8 cellular contexts compared by ENCODE assay signal in genomic region chr11:115501895-115502589, GRCh38. TPM values are rescaled to one million over a fixed set of nuclear protein-coding genes. Genes with fewer than 3 reads are reported as not detected.
A peak's percentile ranks its signal among the peaks of the same experiment; 100 is the strongest.
DNase-seq lines count a peak whose midpoint lies in the region; ATAC-seq lines count a peak whose summit lies in the region.

No MANE protein-coding gene starts in this region.

- ATAC-seq in GM18907 (IDR thresholded peaks at IDR 0.05; ENCODE audit: unreplicated experiment) = no peak

- H3K9me3 ChIP-seq in stomach smooth muscle (ENCODE audit: control insufficient read depth in 2 of 2, low read length in 2 of 2) (no peaks in the 10 kb centered on the region), SJCRH30 (replicated peaks) (no peaks in the 10 kb centered on the region)

- DNase-seq in activated naive CD4-positive, alpha-beta T cell treated with Interleukin-2 at 50 U/mL for 16 hours = peak; percentile 8
- DNase-seq in activated naive CD4-positive, alpha-beta T cell treated with anti-CD3 and anti-CD28 coated beads, Interleukin-2, amount 50 U/mL, for 16 hours = no peak
- DNase-seq in NCI-H748 (lab: John Stamatoyannopoulos, UW; ENCODE audit: unreplicated experiment) (peak; percentile 79), hippocampal formation (lab: John Stamatoyannopoulos, UW) (peak; percentile 39 to 46), AML-193 (lab: John Stamatoyannopoulos, UW) (no peak), SJCRH30 (no peak)

- H3K4me3 ChIP-seq in stomach smooth muscle (ENCODE audit: low read length in 2 of 2) = peak overlapping the region; percentile 51 to 89
- H3K4me3 ChIP-seq in SJCRH30 = no peak overlapping the region

- peak overlapping the region; percentile 42 to 47 for H3K9ac ChIP-seq in stomach smooth muscle (ENCODE audit: low read length in 2 of 2)

- H3K36me3 ChIP-seq in stomach smooth muscle (ENCODE audit: control insufficient read depth in 2 of 2, insufficient read depth in 2 of 2, low read length in 2 of 2) (no peaks in the 10 kb centered on the region), SJCRH30 (no peaks in the 10 kb centered on the region)

- H3K4me1 ChIP-seq in stomach smooth muscle (ENCODE audit: control insufficient read depth, insufficient read depth, low read length) = peaks cover 16% of the 10 kb centered on the region
- 0 out of 2 replicates have a peak, but pooled peaks cover 2% of the 10 kb centered on the region for H3K4me1 ChIP-seq in SJCRH30

- H3K27me3 ChIP-seq in stomach smooth muscle (ENCODE audit: control insufficient read depth in 1 of 2, insufficient read depth in 2 of 2, low read length in 2 of 2) (peaks cover 0 to 5% of the 10 kb centered on the region in 2 donors), SJCRH30 (peaks cover 3% of the 10 kb centered on the region; the same call in 1 of the 2 replicates)

- no peak overlapping the region for H3K27ac ChIP-seq in stomach smooth muscle (ENCODE audit: low read length)
- H3K27ac ChIP-seq in SJCRH30 = no peak overlapping the region

RNA-seq across cellular contexts. Expression of gene CADM1, which starts 2.2 kb away (rescaled TPM):
- 6.0 TPM in 2 replicates for total RNA-seq in SJCRH30 (2014; rRNA removed; shearing (Covaris generic))

Comparison
In these comparisons a context has a peak if more than half of its experiments do, and no peak if none do; other contexts are left out.
1. DNase-seq: peak in activated naive CD4-positive, alpha-beta T cell treated with Interleukin-2 at 50 U/mL for 16 hours (single experiment), NCI-H748 (single experiment) and hippocampal formation (2 of 2); none in activated naive CD4-positive, alpha-beta T cell treated with anti-CD3 and anti-CD28 coated beads, Interleukin-2, amount 50 U/mL, for 16 hours (single experiment), AML-193 (0 of 2) and SJCRH30 (0 of 2).